ENCODE assay signal across 8 cellular contexts in genomic region chr9:85940275-85940831, GRCh38. TPM values are rescaled to one million over a fixed set of nuclear protein-coding genes. Genes with fewer than 3 reads are reported as not detected.
A peak's percentile ranks its signal among the peaks of the same experiment; 100 is the strongest.
DNase-seq lines count a peak whose midpoint lies in the region; ATAC-seq, FAIRE-seq and TF ChIP-seq lines count a peak whose summit lies in the region.

No MANE protein-coding gene starts in this region.

- in situ Hi-C loops in HepG2 (cut with HindIII; ENCODE audit: extremely low pct_ligation_motif_present, low pct_unique_long_range_greater_than_20kb): loop anchor here (10.0 kb wide), 1 partner anchor 344 kb away; the partner anchor contains the start of gene ISCA1

- peaks cover 6 to 19% of the 10 kb centered on the region in 2 donors for H3K4me1 Mint-ChIP-seq in natural killer cell
- peaks cover 5 to 11% of the 10 kb centered on the region in 2 donors for H3K4me1 Mint-ChIP-seq in natural killer cell treated with Interleukin-12 subunit alpha and Interleukin-12 subunit beta and Interleukin-15 and Interleukin-18, amount 100 ng/mL, for 72 hours (ENCODE audit: low read depth in 2 of 2)
- H3K4me1 Mint-ChIP-seq in activated naive CD8-positive, alpha-beta T cell treated with anti-CD3 and anti-CD28 coated beads for 36 hours: peaks cover 18% of the 10 kb centered on the region
- H3K4me1 Mint-ChIP-seq in stimulated activated effector memory CD8-positive, alpha-beta T cell treated with anti-CD3 and anti-CD28 coated beads, Interleukin-12 subunit alpha, Interleukin-12 subunit beta, amount 100 ng/mL, for 72 hours: peaks cover 6% of the 10 kb centered on the region

- H3K36me3 ChIP-seq in HepG2 (replicated peaks in 1 of 2; ENCODE audit: control insufficient read depth in 1 of 2, insufficient read depth in 2 of 2, low read length in 2 of 2) (peaks cover 0 to 5% of the 10 kb centered on the region in 2 experiments; a peak in 4 of 5 replicates), vagina (no peaks in the 10 kb centered on the region)

- FAIRE-seq in HepG2 (lab: Jason Lieb, UNC): no peak

- peak overlapping the region; percentile 77 for H3K27ac ChIP-seq in HepG2 (ENCODE audit: extremely low read length, insufficient read depth, low read length)
- peak overlapping the region; percentile 96 for H3K27ac ChIP-seq in vagina

- H3K4me1 ChIP-seq in HepG2 (ENCODE audit: insufficient read depth, low read length) (peaks cover 52% of the 10 kb centered on the region), vagina (peaks cover 31% of the 10 kb centered on the region)

- peak overlapping the region; percentile 88 for H3K4me2 ChIP-seq in HepG2 (ENCODE audit: low read depth, low read length)

- CTCF ChIA-PET in HepG2 (lab: Yijun Ruan, JAX; ENCODE audit: low intra/inter-chr PET ratio, low total read pairs): no interaction called here

- TSS peak; percentile 100 for BruUV-seq in HepG2 (replicated peaks; lab: Mats Ljungman, UMichigan)

- peak overlapping the region; percentile 49 for H3K4me3 Mint-ChIP-seq in natural killer cell
- H3K4me3 Mint-ChIP-seq in natural killer cell treated with Interleukin-12 subunit alpha and Interleukin-12 subunit beta and Interleukin-15 and Interleukin-18, amount 100 ng/mL, for 72 hours: no peak overlapping the region
- no peak overlapping the region for H3K4me3 Mint-ChIP-seq in activated naive CD8-positive, alpha-beta T cell treated with anti-CD3 and anti-CD28 coated beads for 36 hours
- no peak overlapping the region for H3K4me3 Mint-ChIP-seq in stimulated activated effector memory CD8-positive, alpha-beta T cell treated with anti-CD3 and anti-CD28 coated beads, Interleukin-12 subunit alpha, Interleukin-12 subunit beta, amount 100 ng/mL, for 72 hours

- H3K27me3 ChIP-seq in HepG2 (ENCODE audit: control insufficient read depth in 1 of 2, insufficient read depth in 2 of 2, low read length in 2 of 2) (no peaks in the 10 kb centered on the region; a peak in 1 of 5 replicates), vagina (no peaks in the 10 kb centered on the region)

- peaks cover 40% of the 10 kb centered on the region for H3K79me2 ChIP-seq in HepG2 (ENCODE audit: insufficient read depth, low read length)

- TF ChIP-seq RAD21 in HepG2 (CRISPR knock-in tag; IDR thresholded peaks at IDR 0.05): no peak

- H3K27ac Mint-ChIP-seq in natural killer cell: peak overlapping the region in 1 of 2 donors; percentile 98
- H3K27ac Mint-ChIP-seq in natural killer cell treated with Interleukin-12 subunit alpha and Interleukin-12 subunit beta and Interleukin-15 and Interleukin-18, amount 100 ng/mL, for 72 hours: no peak overlapping the region
- H3K27ac Mint-ChIP-seq in activated naive CD8-positive, alpha-beta T cell treated with anti-CD3 and anti-CD28 coated beads for 36 hours: peak overlapping the region; percentile 94
- H3K27ac Mint-ChIP-seq in stimulated activated effector memory CD8-positive, alpha-beta T cell treated with anti-CD3 and anti-CD28 coated beads, Interleukin-12 subunit alpha, Interleukin-12 subunit beta, amount 100 ng/mL, for 72 hours: no peak overlapping the region

- no peaks in the 10 kb centered on the region for H3K36me3 Mint-ChIP-seq in natural killer cell
- H3K36me3 Mint-ChIP-seq in natural killer cell treated with Interleukin-12 subunit alpha and Interleukin-12 subunit beta and Interleukin-15 and Interleukin-18, amount 100 ng/mL, for 72 hours: no peaks in the 10 kb centered on the region
- peaks cover 13% of the 10 kb centered on the region for H3K36me3 Mint-ChIP-seq in activated naive CD8-positive, alpha-beta T cell treated with anti-CD3 and anti-CD28 coated beads for 36 hours
- peaks cover 17% of the 10 kb centered on the region for H3K36me3 Mint-ChIP-seq in stimulated activated effector memory CD8-positive, alpha-beta T cell treated with anti-CD3 and anti-CD28 coated beads, Interleukin-12 subunit alpha, Interleukin-12 subunit beta, amount 100 ng/mL, for 72 hours

- H3K27me3 Mint-ChIP-seq in natural killer cell (ENCODE audit: low read depth in 2 of 2): no peaks in the 10 kb centered on the region
- H3K27me3 Mint-ChIP-seq in natural killer cell treated with Interleukin-12 subunit alpha and Interleukin-12 subunit beta and Interleukin-15 and Interleukin-18, amount 100 ng/mL, for 72 hours: no peaks in the 10 kb centered on the region
- no peaks in the 10 kb centered on the region for H3K27me3 Mint-ChIP-seq in activated naive CD8-positive, alpha-beta T cell treated with anti-CD3 and anti-CD28 coated beads for 36 hours

- intact Hi-C loops in natural killer cell (cut with micrococcal nuclease): loop anchor here (1.0 to 5.0 kb wide), 4 partner anchors 198 to 397 kb away; partner anchors contain the start of gene ISCA1
- intact Hi-C loops in HepG2 (cut with micrococcal nuclease; ENCODE audit: unreplicated experiment): no loop called here
- intact Hi-C loops in vagina (cut with DNase I): no loop called here
- intact Hi-C loops in head of caudate nucleus (cut with DNase I): loop anchor here (5.0 kb wide), 1 partner anchor 342 kb away; the partner anchor contains the start of gene ISCA1

- H4K20me1 ChIP-seq in HepG2 (ENCODE audit: insufficient read depth, low read length): peaks cover 7% of the 10 kb centered on the region; the same call in 1 of the 2 replicates

- no peak for DNase-seq in natural killer cell
- no peak for DNase-seq in natural killer cell treated with Interleukin-12 subunit alpha and Interleukin-12 subunit beta and Interleukin-15 and Interleukin-18, amount 100 ng/mL, for 72 hours (ENCODE audit: low spot score)
- no peak for DNase-seq in activated naive CD8-positive, alpha-beta T cell treated with anti-CD3 and anti-CD28 coated beads for 36 hours
- no peak for DNase-seq in HepG2 (ENCODE audit: low spot score)
- no peak for DNase-seq in vagina (ENCODE audit: extremely low spot score in 2 of 2)
- no peak for DNase-seq in stimulated activated effector memory CD8-positive, alpha-beta T cell treated with anti-CD3 and anti-CD28 coated beads, Interleukin-12 subunit alpha, Interleukin-12 subunit beta, amount 100 ng/mL, for 72 hours (ENCODE audit: low spot score in 2 of 2)
- DNase-seq in head of caudate nucleus: no peak

- POLR2A ChIA-PET in HepG2 (lab: Yijun Ruan, JAX): no interaction called here

- 20% methylated on average over 13 of the region's 13 CpGs for WGBS in HepG2 (ENCODE audit: low lambda C conversion rate)

- H3K9me3 Mint-ChIP-seq in natural killer cell: no peaks in the 10 kb centered on the region
- H3K9me3 Mint-ChIP-seq in natural killer cell treated with Interleukin-12 subunit alpha and Interleukin-12 subunit beta and Interleukin-15 and Interleukin-18, amount 100 ng/mL, for 72 hours: no peaks in the 10 kb centered on the region
- no peaks in the 10 kb centered on the region for H3K9me3 Mint-ChIP-seq in activated naive CD8-positive, alpha-beta T cell treated with anti-CD3 and anti-CD28 coated beads for 36 hours
- H3K9me3 Mint-ChIP-seq in stimulated activated effector memory CD8-positive, alpha-beta T cell treated with anti-CD3 and anti-CD28 coated beads, Interleukin-12 subunit alpha, Interleukin-12 subunit beta, amount 100 ng/mL, for 72 hours: no peaks in the 10 kb centered on the region

- H3K4me3 ChIP-seq in HepG2 (replicated peaks in 1 of 3; ENCODE audit: insufficient read depth in 1 of 3, low read depth in 2 of 3, low read length in 3 of 3): peak overlapping the region; percentile 63 to 91 (median 83)
- peak overlapping the region; percentile 72 to 97 for H3K4me3 ChIP-seq in vagina

- TF ChIP-seq POLR2A in HepG2 (IDR thresholded peaks at IDR 0.05; ENCODE audit: insufficient read depth in 1 of 2, low read depth in 2 of 2, low read length in 2 of 2) (peak; percentile 86 to 88), vagina (IDR thresholded peaks at IDR 0.05) (no peak)

- TF ChIP-seq CTCF in natural killer cell (IDR thresholded peaks at IDR 0.05): no peak
- TF ChIP-seq CTCF in HepG2 (CRISPR knock-in tag; IDR thresholded peaks at IDR 0.05): no peak
- no peak for TF ChIP-seq CTCF in vagina (IDR thresholded peaks at IDR 0.05)

- no peak for TF ChIP-seq EP300 in HepG2 (IDR thresholded peaks at IDR 0.05; ENCODE audit: low read depth in 2 of 2, low read length in 2 of 2)
- no peak for TF ChIP-seq EP300 in HepG2 (CRISPR knock-in tag; IDR thresholded peaks at IDR 0.05; ENCODE audit: borderline replicate concordance)

- ATAC-seq in natural killer cell (no peak), HepG2 (no peak), GM21528 (IDR thresholded peaks at IDR 0.05; ENCODE audit: low FRiP score, unreplicated experiment) (no peak)
- no peak for ATAC-seq in natural killer cell treated with Interleukin-12 subunit alpha and Interleukin-12 subunit beta and Interleukin-15 and Interleukin-18, amount 100 ng/mL, for 72 hours
- no peak for ATAC-seq in stimulated activated effector memory CD8-positive, alpha-beta T cell treated with anti-CD3 and anti-CD28 coated beads, Interleukin-12 subunit alpha, Interleukin-12 subunit beta, amount 100 ng/mL, for 72 hours

- no peaks in the 10 kb centered on the region for H3K9me3 ChIP-seq in HepG2 (ENCODE audit: low read length)
- H3K9me3 ChIP-seq in vagina: no peaks in the 10 kb centered on the region

- H2AFZ ChIP-seq in HepG2 (ENCODE audit: low read length): peak overlapping the region; percentile 45

- H3K9ac ChIP-seq in HepG2 (ENCODE audit: insufficient read depth, low read depth, low read length): peak overlapping the region; percentile 81

RNA-seq across cellular contexts. Expression of gene NAA35, which starts 0.6 kb away (rescaled TPM):
- 10 to 100 TPM; 19.9 to 27.6 (median 21.0) TPM for total RNA-seq in natural killer cell
- 10 to 100 TPM; 26.7 to 33.7 TPM for total RNA-seq in natural killer cell treated with Interleukin-12 subunit alpha and Interleukin-12 subunit beta and Interleukin-15 and Interleukin-18, amount 100 ng/mL, for 72 hours
- total RNA-seq in activated naive CD8-positive, alpha-beta T cell treated with anti-CD3 and anti-CD28 coated beads for 36 hours: 10 to 100 TPM; 33.2 to 33.9 TPM
- total RNA-seq in HepG2 (2016; rRNA removed; fragmentation: Illumina TruSeq; extraction: Trizol): 28.9 and 35.1 TPM in 2 replicates
- 9.8 and 10.0 TPM in 2 replicates for total RNA-seq in HepG2 (2016; cell fraction: cytosol; rRNA removed; fragmentation: Illumina TruSeq; extraction: Trizol; ENCODE audit: low read depth)
- total RNA-seq in HepG2 (2016; cell fraction: insoluble cytoplasmic fraction; rRNA removed; fragmentation: Illumina TruSeq; extraction: Trizol): 30.5 and 33.5 TPM in 2 replicates
- total RNA-seq in HepG2 (2016; cell fraction: membrane; rRNA removed; fragmentation: Illumina TruSeq; extraction: Trizol): 12.6 and 14.1 TPM in 2 replicates
- total RNA-seq in HepG2 (2016; cell fraction: nucleus; rRNA removed; fragmentation: Illumina TruSeq; extraction: Trizol): 34.6 and 35.0 TPM in 2 replicates
- polyA plus RNA-seq in HepG2 (2011; rRNA removed): 16.2 and 21.6 TPM in 2 replicates
- polyA plus RNA-seq in HepG2 (2011; cell fraction: cytosol; rRNA removed): 8.0 and 11.3 TPM in 2 replicates
- 10.3 and 12.8 TPM in 2 replicates for polyA plus RNA-seq in HepG2 (2011; cell fraction: nucleus; rRNA removed)
- polyA plus RNA-seq in HepG2 (2012): 16.4 and 18.7 TPM in 2 replicates
- 2.3 and 2.6 TPM in 2 replicates for polyA plus RNA-seq in HepG2 (2016; cell fraction: cytosol; fragmentation: Illumina TruSeq; extraction: Trizol; ENCODE audit: low read depth)
- polyA plus RNA-seq in HepG2 (2016; cell fraction: insoluble cytoplasmic fraction; fragmentation: Illumina TruSeq; extraction: Trizol; ENCODE audit: low read depth): 24.3 and 25.8 TPM in 2 replicates
- polyA plus RNA-seq in HepG2 (2016; cell fraction: membrane; fragmentation: Illumina TruSeq; extraction: Trizol; ENCODE audit: low read depth): 5.0 and 5.9 TPM in 2 replicates
- 25.5 and 28.5 TPM in 2 replicates for polyA plus RNA-seq in HepG2 (2016; cell fraction: nucleus; fragmentation: Illumina TruSeq; extraction: Trizol; ENCODE audit: insufficient read depth, low read depth)
- polyA minus RNA-seq in HepG2 (2011; rRNA and poly(A)+ RNA removed; ENCODE audit: low replicate concordance): 11.3 and 28.1 TPM in 2 replicates
- polyA minus RNA-seq in HepG2 (2011; cell fraction: cytosol; rRNA and poly(A)+ RNA removed): 8.7 and 10.2 TPM in 2 replicates
- 34.2 and 35.9 TPM in 2 replicates for polyA minus RNA-seq in HepG2 (2011; cell fraction: nucleus; rRNA and poly(A)+ RNA removed)
- total RNA-seq in vagina: 20.1 TPM

Comparison
In these comparisons a context has a peak if more than half of its experiments do, and no peak if none do; other contexts are left out.
1. POLR2A ChIP-seq: peak in HepG2 (2 of 2); none in vagina (0 of 2).
2. intact Hi-C loops: an anchor here in natural killer cell (1.0 to 5.0 kb wide) and head of caudate nucleus (5.0 kb wide); none called in HepG2 and vagina.